27 cellular contexts compared by ENCODE assay signal in genomic region chr19:28569132-28570114, GRCh38.
"Had no signal": no experiment of that assay in that cellular context is flagged by ENCODE, and none has a peak within 500 bp of the region (broad histone marks: within the 10 kb centered on the region; RNA-seq: fewer than 3 reads in every experiment).

No MANE protein-coding gene starts in this region.

- ATAC-seq: activated CD8-positive, alpha-beta memory T cell treated with anti-CD3 and anti-CD28 coated beads, Interleukin-2, amount 10 ng/mL, durations not matched to agents 7 days and 5 days; activated CD8-positive, alpha-beta T cell treated with anti-CD3 and anti-CD28 coated beads, Interleukin-2, amount 10 ng/mL, durations not matched to agents 7 days and 5 days; activated T-cell treated with anti-CD3 and anti-CD28 coated beads, Interleukin-2, amount 50 U/mL, for 72 hours; gastrocnemius medialis; left lung; mucosa of descending colon; stimulated activated naive B cell treated with anti-CD40 and anti-IgM and Interleukin-4, amounts not matched to agents 10 μg/mL and 1 μg/mL and 100 μg/mL, for 72 hours; T-helper 17 cell had no signal

- H3K4me3 Mint-ChIP-seq: activated CD8-positive, alpha-beta memory T cell treated with anti-CD3 and anti-CD28 coated beads, Interleukin-2, amount 10 ng/mL, durations not matched to agents 7 days and 5 days; activated CD8-positive, alpha-beta T cell treated with anti-CD3 and anti-CD28 coated beads, Interleukin-2, amount 10 ng/mL, durations not matched to agents 7 days and 5 days; activated naive CD8-positive, alpha-beta T cell; activated T-cell treated with anti-CD3 and anti-CD28 coated beads, Interleukin-2, amount 50 U/mL, for 72 hours; central memory CD8-positive, alpha-beta T cell; immature natural killer cell; nephron; stimulated activated naive B cell treated with anti-CD40 and anti-IgM and Interleukin-4, amounts not matched to agents 10 μg/mL and 1 μg/mL and 100 μg/mL, for 72 hours; T-helper 17 cell had no signal

- H3K4me1 Mint-ChIP-seq: activated CD8-positive, alpha-beta memory T cell treated with anti-CD3 and anti-CD28 coated beads, Interleukin-2, amount 10 ng/mL, durations not matched to agents 7 days and 5 days; central memory CD8-positive, alpha-beta T cell; stimulated activated naive B cell treated with anti-CD40 and anti-IgM and Interleukin-4, amounts not matched to agents 10 μg/mL and 1 μg/mL and 100 μg/mL, for 72 hours; T-helper 17 cell had no signal

- DNase-seq: activated CD4-positive, alpha-beta T cell treated with anti-CD3 and anti-CD28 coated beads for 1 hour; activated CD8-positive, alpha-beta memory T cell treated with anti-CD3 and anti-CD28 coated beads, Interleukin-2, amount 10 ng/mL, durations not matched to agents 7 days and 5 days; activated CD8-positive, alpha-beta T cell treated with anti-CD3 and anti-CD28 coated beads, Interleukin-2, amount 10 ng/mL, durations not matched to agents 7 days and 5 days; activated naive CD4-positive, alpha-beta T cell treated with Interleukin-2 at 50 U/mL for 16 hours; activated T-cell treated with anti-CD3 and anti-CD28 coated beads, Interleukin-2, amount 50 U/mL, for 72 hours; anterior cingulate cortex; dermis blood vessel endothelial cell; effector CD4-positive, alpha-beta T cell; gastrocnemius medialis; glutamatergic neuron; immature natural killer cell; left lung; mesendoderm; mucosa of descending colon; ovary; retina; sigmoid colon; small intestine; stimulated activated CD4-positive, alpha-beta T cell treated with anti-CD3 and anti-CD28 coated beads, Interleukin-1b, Interleukin-23, amount 100 ng/mL, for 48 hours; stimulated activated naive B cell treated with anti-CD40 and anti-IgM and Interleukin-4, amounts not matched to agents 10 μg/mL and 1 μg/mL and 100 μg/mL, for 72 hours; stomach; T-helper 17 cell; T1000; thyroid gland had no signal

- H3K9me3 Mint-ChIP-seq: activated T-cell treated with anti-CD3 and anti-CD28 coated beads, Interleukin-2, amount 50 U/mL, for 72 hours; central memory CD8-positive, alpha-beta T cell; nephron; stimulated activated naive B cell treated with anti-CD40 and anti-IgM and Interleukin-4, amounts not matched to agents 10 μg/mL and 1 μg/mL and 100 μg/mL, for 72 hours had no signal

- H3K27me3 Mint-ChIP-seq: activated CD8-positive, alpha-beta memory T cell treated with anti-CD3 and anti-CD28 coated beads, Interleukin-2, amount 10 ng/mL, durations not matched to agents 7 days and 5 days; activated naive CD8-positive, alpha-beta T cell; central memory CD8-positive, alpha-beta T cell; T-helper 17 cell had no signal

- H3K27ac Mint-ChIP-seq: activated CD8-positive, alpha-beta memory T cell treated with anti-CD3 and anti-CD28 coated beads, Interleukin-2, amount 10 ng/mL, durations not matched to agents 7 days and 5 days; activated CD8-positive, alpha-beta T cell treated with anti-CD3 and anti-CD28 coated beads, Interleukin-2, amount 10 ng/mL, durations not matched to agents 7 days and 5 days; activated naive CD8-positive, alpha-beta T cell; activated T-cell treated with anti-CD3 and anti-CD28 coated beads, Interleukin-2, amount 50 U/mL, for 72 hours; nephron; stimulated activated naive B cell treated with anti-CD40 and anti-IgM and Interleukin-4, amounts not matched to agents 10 μg/mL and 1 μg/mL and 100 μg/mL, for 72 hours; T-helper 17 cell had no signal

- H3K36me3 Mint-ChIP-seq: activated CD8-positive, alpha-beta memory T cell treated with anti-CD3 and anti-CD28 coated beads, Interleukin-2, amount 10 ng/mL, durations not matched to agents 7 days and 5 days; activated naive CD8-positive, alpha-beta T cell; immature natural killer cell; stimulated activated naive B cell treated with anti-CD40 and anti-IgM and Interleukin-4, amounts not matched to agents 10 μg/mL and 1 μg/mL and 100 μg/mL, for 72 hours had no signal
